Comparison of ENCODE assay signal across 10 cellular contexts in genomic region chr6:97947841-97948240, GRCh38.
DNase-seq lines count a peak whose midpoint lies in the region; ATAC-seq and TF ChIP-seq lines count a peak whose summit lies in the region.
"Had no signal": no experiment of that assay in that cellular context is flagged by ENCODE, and none has a peak within 500 bp of the region (broad histone marks: within the 10 kb centered on the region; RNA-seq: fewer than 3 reads in every experiment).

No MANE protein-coding gene starts in this region.

- CTCF ChIA-PET in OCI-LY7 (lab: Charles Lee; ENCODE audit: unreplicated experiment) = no interaction called here

- H3K79me2 ChIP-seq in OCI-LY7 (ENCODE audit: insufficient read depth, low read depth, low read length) = no peaks in the 10 kb centered on the region

- H3K27ac ChIP-seq in heart right ventricle (no peak overlapping the region), OCI-LY7 (ENCODE audit: low read depth, low read length, poor library complexity, severe bottlenecking) (no peak overlapping the region)
- H3K27ac ChIP-seq: BLaER1 treated with 17β-estradiol and CSF1 and Interleukin-3, amounts not matched to agents 10 nM and 100 nM had no signal

- 15% methylated on average over 3 of the region's 3 CpGs for WGBS in heart right ventricle, 2 donors

- H3K4me1 ChIP-seq in heart right ventricle = peaks cover 0 to 13% (median 0%) of the 10 kb centered on the region in 9 donors
- no peaks in the 10 kb centered on the region for H3K4me1 ChIP-seq in OCI-LY7 (ENCODE audit: insufficient read depth, low read length, poor library complexity, severe bottlenecking)
- H3K4me1 ChIP-seq: BLaER1 treated with 17β-estradiol and CSF1 and Interleukin-3, amounts not matched to agents 10 nM and 100 nM had no signal

- no peak overlapping the region for H3K4me3 ChIP-seq in heart right ventricle
- no peak overlapping the region for H3K4me3 ChIP-seq in OCI-LY7 (ENCODE audit: low read depth, low read length, poor library complexity, severe bottlenecking)
- H3K4me3 ChIP-seq: BLaER1 treated with 17β-estradiol and CSF1 and Interleukin-3, amounts not matched to agents 10 nM and 100 nM had no signal

- intact Hi-C loops in heart right ventricle (cut with DNase I) (no loop called here), OCI-LY7 (cut with micrococcal nuclease; ENCODE audit: unreplicated experiment) (no loop called here)

- H3K36me3 ChIP-seq in heart right ventricle (no peaks in the 10 kb centered on the region), OCI-LY7 (ENCODE audit: insufficient read depth, low read length) (no peaks in the 10 kb centered on the region)
- H3K36me3 ChIP-seq: BLaER1 treated with 17β-estradiol and CSF1 and Interleukin-3, amounts not matched to agents 10 nM and 100 nM had no signal

- POLR2A ChIA-PET in OCI-LY7 (lab: Charles Lee) = no interaction called here

- H4K20me1 ChIP-seq in OCI-LY7 (ENCODE audit: insufficient read depth, low read length) = no peaks in the 10 kb centered on the region
- H4K20me1 ChIP-seq: BLaER1 treated with 17β-estradiol and CSF1 and Interleukin-3, amounts not matched to agents 10 nM and 100 nM had no signal

- H3K27me3 ChIP-seq in heart right ventricle = no peaks in the 10 kb centered on the region
- H3K27me3 ChIP-seq: BLaER1 treated with 17β-estradiol and CSF1 and Interleukin-3, amounts not matched to agents 10 nM and 100 nM had no signal

- ATAC-seq in heart right ventricle (peak in 6 of 8 donors; percentile 42 to 89 (median 77)), HG03342 (IDR thresholded peaks at IDR 0.05; ENCODE audit: unreplicated experiment) (no peak), HG03354 (IDR thresholded peaks at IDR 0.05; ENCODE audit: poor library complexity, severe bottlenecking, unreplicated experiment) (no peak)

- TF ChIP-seq CTCF in heart right ventricle (IDR thresholded peaks at IDR 0.05) (no peak), OCI-LY7 (conservative IDR thresholded peaks at IDR 0.05; ENCODE audit: low read length) (no peak)

- no peaks in the 10 kb centered on the region for H3K9me2 ChIP-seq in OCI-LY7 (ENCODE audit: insufficient read depth, low read length)

- no peak overlapping the region for H3K4me2 ChIP-seq in OCI-LY7 (ENCODE audit: low read length)
- H3K4me2 ChIP-seq: BLaER1 treated with 17β-estradiol and CSF1 and Interleukin-3, amounts not matched to agents 10 nM and 100 nM had no signal

- peak; percentile 16 for DNase-seq in 8988T
- peak in 70 of 76 experiments; percentile 12 to 93 (median 64) for DNase-seq in HUDEP-2 (lab: John Stamatoyannopoulos, UW; ENCODE audit: unreplicated experiment in 76 of 76)
- DNase-seq in SW480 (ENCODE audit: low spot score) = peak; percentile 33
- peak in 1 of 2 donors; percentile 58 for DNase-seq in heart right ventricle
- DNase-seq in dedifferentiated amniotic fluid mesenchymal stem cell (ENCODE audit: extremely low spot score) = no peak
- no peak for DNase-seq in OCI-LY7 (ENCODE audit: low spot score)
- DNase-seq: occipital lobe had no signal

- BruUV-seq in OCI-LY7 (replicated peaks; lab: Mats Ljungman, UMichigan) = no TSS peak

- H2AFZ ChIP-seq in OCI-LY7 (ENCODE audit: low read length) = no peak overlapping the region

- H3K9me3 ChIP-seq in heart right ventricle = no peaks in the 10 kb centered on the region
- no peaks in the 10 kb centered on the region for H3K9me3 ChIP-seq in OCI-LY7 (ENCODE audit: low read length)
- H3K9me3 ChIP-seq: BLaER1 treated with 17β-estradiol and CSF1 and Interleukin-3, amounts not matched to agents 10 nM and 100 nM had no signal

Comparison
In these comparisons a context has a peak if more than half of its experiments do, and no peak if none do; other contexts are left out.
1. DNase-seq: peak in 8988T (single experiment), HUDEP-2 (70 of 76) and SW480 (single experiment); none in dedifferentiated amniotic fluid mesenchymal stem cell (single experiment) and OCI-LY7 (single experiment).
2. ATAC-seq: peak in heart right ventricle (6 of 8); none in HG03342 (single experiment) and HG03354 (single experiment).